ENCODE assay signal across 8 cellular contexts in the genomic region with DNA sequence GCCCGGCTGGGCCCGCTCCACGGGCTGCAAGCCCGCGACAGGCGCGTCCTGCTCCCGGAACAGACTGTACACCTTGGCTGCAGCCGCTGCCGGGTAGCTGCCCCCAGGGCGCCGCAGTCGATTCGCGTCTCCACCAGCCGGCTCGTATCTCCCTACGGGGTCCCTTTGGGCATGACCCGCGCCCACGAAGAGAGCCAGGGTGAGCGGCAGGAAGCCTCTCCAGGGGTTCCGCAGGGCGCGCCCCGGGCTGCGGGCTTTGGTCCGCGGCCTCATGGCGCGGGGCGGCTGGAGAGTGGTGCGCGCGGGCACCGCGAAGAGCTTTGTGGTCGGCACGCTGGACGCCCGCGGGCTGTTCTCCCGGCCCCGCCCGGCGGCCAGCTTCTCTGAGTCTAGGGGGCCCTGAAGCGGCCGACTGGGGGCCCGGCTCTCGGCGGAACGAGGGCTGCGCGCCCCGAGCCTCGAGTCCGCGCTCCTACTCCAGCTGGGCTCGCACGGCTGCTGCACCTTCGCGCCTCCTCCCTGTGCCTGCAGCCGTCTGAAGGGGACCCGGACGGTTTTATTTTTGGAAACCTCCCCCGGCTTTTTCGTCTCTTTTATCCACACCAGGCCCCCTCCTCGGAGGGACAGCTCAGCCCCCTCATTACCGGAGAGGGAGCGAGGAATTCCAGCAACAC. TPM values are rescaled to one million over a fixed set of nuclear protein-coding genes. Genes with fewer than 3 reads are reported as not detected.
A peak's percentile ranks its signal among the peaks of the same experiment; 100 is the strongest.
DNase-seq lines count a peak whose midpoint lies in the region; ATAC-seq and TF ChIP-seq lines count a peak whose summit lies in the region.

A gene (minus strand): TSS at position 566 of the 674 bp plus-strand sequence. CDS start 293 bp downstream, at position 273.

- no peaks in the 10 kb centered on the region for H3K36me3 ChIP-seq in osteoblast (ENCODE audit: insufficient read depth, low read length)

- no peak within 1 kb of the TSS for H3K27ac Mint-ChIP-seq in activated T-cell treated with anti-CD3 and anti-CD28 coated beads, Interleukin-2, amount 50 U/mL, for 24 hours

- ATAC-seq in GM18519 (IDR thresholded peaks at IDR 0.05; ENCODE audit: low FRiP score, unreplicated experiment) (no peak), GM18858 (IDR thresholded peaks at IDR 0.05; ENCODE audit: unreplicated experiment) (no peak)

- TF ChIP-seq CTCF in foreskin fibroblast (IDR thresholded peaks at IDR 0.05; ENCODE audit: low read depth, low read length) (no peak), osteoblast (IDR thresholded peaks at IDR 0.05; ENCODE audit: extremely low read depth, low read depth, low read length) (no peak)

- peak within 1 kb of the TSS; percentile 73 for H3K4me3 Mint-ChIP-seq in activated T-cell treated with anti-CD3 and anti-CD28 coated beads, Interleukin-2, amount 50 U/mL, for 24 hours

- peaks cover 18% of the 10 kb centered on the region for H4K20me1 ChIP-seq in osteoblast (ENCODE audit: insufficient read depth, low read length)

- H2AFZ ChIP-seq in osteoblast (ENCODE audit: low read length) = peak within 1 kb of the TSS; percentile 80

- peaks cover 43% of the 10 kb centered on the region for H3K4me1 Mint-ChIP-seq in activated T-cell treated with anti-CD3 and anti-CD28 coated beads, Interleukin-2, amount 50 U/mL, for 24 hours (ENCODE audit: low read depth)

- no peaks in the 10 kb centered on the region for H3K36me3 Mint-ChIP-seq in activated T-cell treated with anti-CD3 and anti-CD28 coated beads, Interleukin-2, amount 50 U/mL, for 24 hours (ENCODE audit: low read depth)

- DNase-seq in stimulated activated CD4-positive, alpha-beta T cell treated with anti-CD3 and anti-CD28 coated beads, Interleukin-15, amount 100 ng/mL, for 24 hours = peak; percentile 32
- DNase-seq in stimulated activated CD4-positive, alpha-beta T cell treated with anti-CD3 and anti-CD28 coated beads, Interleukin-4, amount 100 ng/mL, for 24 hours = no peak
- DNase-seq in activated T-cell treated with anti-CD3 and anti-CD28 coated beads, Interleukin-2, amount 50 U/mL, for 24 hours = peak; percentile 58
- peak in 1 of 2 donors; percentile 70 for DNase-seq in foreskin fibroblast
- no peak for DNase-seq in osteoblast (ENCODE audit: insufficient read length, low spot score, missing footprints)
- DNase-seq in NCI-H524 treated with DMSO at 0.1 percent for 48 hours (lab: John Stamatoyannopoulos, UW) = no peak

- H3K4me3 ChIP-seq in foreskin fibroblast (ENCODE audit: low read depth in 1 of 2, low read length in 2 of 2) (peak within 1 kb of the TSS; percentile 64 to 68), osteoblast (ENCODE audit: insufficient read depth, low read length) (peak within 1 kb of the TSS; percentile 86)

- peak within 1 kb of the TSS; percentile 50 for H3K27ac ChIP-seq in osteoblast (ENCODE audit: low read depth, low read length)

- peaks cover 69% of the 10 kb centered on the region for H3K4me1 ChIP-seq in osteoblast (ENCODE audit: insufficient read depth, low read length)

- H3K27me3 Mint-ChIP-seq in activated T-cell treated with anti-CD3 and anti-CD28 coated beads, Interleukin-2, amount 50 U/mL, for 24 hours = peaks cover 44% of the 10 kb centered on the region

- H3K9me3 Mint-ChIP-seq in activated T-cell treated with anti-CD3 and anti-CD28 coated beads, Interleukin-2, amount 50 U/mL, for 24 hours = no peaks in the 10 kb centered on the region

- no peaks in the 10 kb centered on the region for H3K27me3 ChIP-seq in osteoblast (ENCODE audit: insufficient read depth, low read length)

- H3K79me2 ChIP-seq in osteoblast (ENCODE audit: insufficient read depth, low read length) = peaks cover 66% of the 10 kb centered on the region

- H3K4me2 ChIP-seq in osteoblast (ENCODE audit: insufficient read depth, low read length) = peak within 1 kb of the TSS; percentile 99

- no peaks in the 10 kb centered on the region for H3K9me3 ChIP-seq in osteoblast (ENCODE audit: low read depth, low read length)

RNA-seq across cellular contexts. Expression of the gene that starts here (rescaled TPM):
- total RNA-seq in osteoblast = 493 and 546 TPM in 2 replicates

Comparison
In these comparisons a context has a peak if more than half of its experiments do, and no peak if none do; other contexts are left out.
1. DNase-seq: peak in stimulated activated CD4-positive, alpha-beta T cell treated with anti-CD3 and anti-CD28 coated beads, Interleukin-15, amount 100 ng/mL, for 24 hours (single experiment) and activated T-cell treated with anti-CD3 and anti-CD28 coated beads, Interleukin-2, amount 50 U/mL, for 24 hours (single experiment); none in stimulated activated CD4-positive, alpha-beta T cell treated with anti-CD3 and anti-CD28 coated beads, Interleukin-4, amount 100 ng/mL, for 24 hours (single experiment), osteoblast (single experiment) and NCI-H524 treated with DMSO at 0.1 percent for 48 hours (single experiment).